Comparison of ENCODE assay signal across 26 cellular contexts in genomic region chr3:122926811-122927210, GRCh38.
DNase-seq lines count a peak whose midpoint lies in the region; ATAC-seq, FAIRE-seq and TF ChIP-seq lines count a peak whose summit lies in the region.
"Had no signal": no experiment of that assay in that cellular context is flagged by ENCODE, and none has a peak within 500 bp of the region (broad histone marks: within the 10 kb centered on the region; RNA-seq: fewer than 3 reads in every experiment).

No MANE protein-coding gene starts in this region.

- no peak overlapping the region for H3K9ac ChIP-seq in K562 (ENCODE audit: insufficient read depth in 1 of 2, low read depth in 2 of 2, low read length in 2 of 2)
- H3K9ac ChIP-seq: BLaER1 had no signal

- H3K27ac ChIP-seq in A549 (no peak overlapping the region), K562 (ENCODE audit: extremely low read depth, low read depth, low read length) (no peak overlapping the region), osteoblast (ENCODE audit: low read depth, low read length) (no peak overlapping the region)
- H3K27ac ChIP-seq: 22Rv1, BLaER1 had no signal

- BruUV-seq in K562 (replicated peaks; lab: Mats Ljungman, UMichigan) = no TSS peak

- no peak for TF ChIP-seq EP300 in A549 (IDR thresholded peaks at IDR 0.05)
- no peak for TF ChIP-seq EP300 in K562 (IDR thresholded peaks at IDR 0.05; ENCODE audit: low read length)

- H3K79me2 ChIP-seq in K562 (ENCODE audit: control insufficient read depth, insufficient read depth, low read length) (no peaks in the 10 kb centered on the region), osteoblast (ENCODE audit: insufficient read depth, low read length) (no peaks in the 10 kb centered on the region)

- in situ Hi-C loops in K562 (cut with MboI) = no loop called here
- in situ Hi-C loops in G401 (cut with HindIII; ENCODE audit: low sequenced_read_pairs) = no loop called here

- TF ChIP-seq RAD21 in A549 (conservative IDR thresholded peaks at IDR 0.05 in 1 of 2, IDR thresholded peaks at IDR 0.05 in 1 of 2) (no peak), K562 (CRISPR knock-in tag; conservative IDR thresholded peaks at IDR 0.05 in 1 of 2, IDR thresholded peaks at IDR 0.05 in 1 of 2) (no peak)

- WGBS in A549 (ENCODE audit: missing lambda C conversion rate) = 93% methylated on average over 3 of the region's 3 CpGs
- WGBS in K562 (ENCODE audit: insufficient coverage, low coverage, missing lambda C conversion rate) = 0% methylated on average over 3 of the region's 3 CpGs

- no peaks in the 10 kb centered on the region for H3K9me1 ChIP-seq in K562 (ENCODE audit: control insufficient read depth, insufficient read depth, low read length)

- H2AFZ ChIP-seq in K562 (ENCODE audit: low read depth, low read length) (no peak overlapping the region), osteoblast (ENCODE audit: low read length) (no peak overlapping the region)

- intact Hi-C loops in K562 (cut with micrococcal nuclease) = loop anchor here (10.0 kb wide), 1 partner anchor 172 kb away; no protein-coding TSS in a partner anchor

- TF ChIP-seq CTCF in A549 (IDR thresholded peaks at IDR 0.05) = no peak
- no peak for TF ChIP-seq CTCF in K562 (IDR thresholded peaks at IDR 0.05 in 2 of 3, conservative IDR thresholded peaks at IDR 0.05 in 1 of 3; ENCODE audit: insufficient read depth in 2 of 3, low read depth in 1 of 3, low read length in 3 of 3)
- TF ChIP-seq CTCF in osteoblast (IDR thresholded peaks at IDR 0.05; ENCODE audit: extremely low read depth, low read depth, low read length) = no peak

- FAIRE-seq in A549 (lab: Jason Lieb, UNC) (no peak), K562 (lab: Jason Lieb, UNC) (no peak)
- FAIRE-seq: G401.6, GM12891, GM19239 had no signal

- no peak for ATAC-seq in A549
- no peak for ATAC-seq in K562
- ATAC-seq in GM21423 (IDR thresholded peaks at IDR 0.05; ENCODE audit: unreplicated experiment) = no peak

- POLR2A ChIA-PET in A549 (lab: Yijun Ruan, JAX) (no interaction called here), K562 (lab: Yijun Ruan, JAX) (no interaction called here)

- no peaks in the 10 kb centered on the region for H3K9me3 ChIP-seq in A549
- no peaks in the 10 kb centered on the region for H3K9me3 ChIP-seq in K562 (replicated peaks; ENCODE audit: control insufficient read depth, insufficient read depth, low read depth, low read length)
- no peaks in the 10 kb centered on the region for H3K9me3 ChIP-seq in osteoblast (ENCODE audit: low read depth, low read length)
- H3K9me3 ChIP-seq: BE2C had no signal

- H3K4me1 ChIP-seq in A549 (no peaks in the 10 kb centered on the region), K562 (replicated peaks in 1 of 2; ENCODE audit: control insufficient read depth in 2 of 2, insufficient read depth in 2 of 2, low read length in 2 of 2) (peaks cover 0 to 6% of the 10 kb centered on the region in 2 experiments; a peak in 2 of 5 replicates), osteoblast (ENCODE audit: insufficient read depth, low read length) (peaks cover under 1% of the 10 kb centered on the region)

- peak; percentile 22 for DNase-seq in NCI-H82 (lab: John Stamatoyannopoulos, UW)
- no peak for DNase-seq in NCI-H82 treated with DMSO at 0.1 percent for 48 hours (lab: John Stamatoyannopoulos, UW; ENCODE audit: unreplicated experiment)
- no peak for DNase-seq in A549 (ENCODE audit: low read depth in 1 of 2, low spot score in 1 of 2)
- DNase-seq in K562 (ENCODE audit: extremely low read depth in 1 of 4, low spot score in 3 of 4) = no peak
- DNase-seq in osteoblast (ENCODE audit: insufficient read length, low spot score, missing footprints) = peak; percentile 53
- DNase-seq in G401 (ENCODE audit: low spot score) = no peak
- DNase-seq: ACHN; BE2C; C1 segment of cervical spinal cord; CD4-positive, alpha-beta memory T cell; CD4-positive, CD25-positive, alpha-beta regulatory T cell; CD8-positive, alpha-beta memory T cell; COR-L47; DMS 273 treated with DMSO at 0.1 percent for 48 hours; DMS153; DMS53; DMS79; DND-41; EL; GF-D8 had no signal

- CTCF ChIA-PET in A549 (lab: Yijun Ruan, JAX) = interaction anchor here (1.7 kb wide), 1 partner anchor 16 kb away, joined by 10 read pairs; no protein-coding TSS in a partner anchor
- CTCF ChIA-PET in K562 (lab: Yijun Ruan, JAX; ENCODE audit: low intra/inter-chr PET ratio) = no interaction called here

- H4K20me1 ChIP-seq in K562 (replicated peaks; ENCODE audit: control insufficient read depth, insufficient read depth, low read length) (no peaks in the 10 kb centered on the region), osteoblast (ENCODE audit: insufficient read depth, low read length) (no peaks in the 10 kb centered on the region)
- H4K20me1 ChIP-seq: BLaER1 had no signal

- H3K27me3 ChIP-seq in K562 (ENCODE audit: control insufficient read depth in 2 of 2, insufficient read depth in 2 of 2, low read length in 2 of 2) (peaks cover 16 to 71% of the 10 kb centered on the region in 2 experiments; a peak in 4 of 5 replicates), osteoblast (ENCODE audit: insufficient read depth, low read length) (peaks cover 56% of the 10 kb centered on the region)
- H3K27me3 ChIP-seq: BE2C had no signal

- H3K4me2 ChIP-seq in A549 = no peak overlapping the region
- H3K4me2 ChIP-seq in K562 (ENCODE audit: insufficient read depth, low read length) = no peak overlapping the region
- no peak overlapping the region for H3K4me2 ChIP-seq in osteoblast (ENCODE audit: insufficient read depth, low read length)
- H3K4me2 ChIP-seq: BLaER1 had no signal

- TF ChIP-seq POLR2A in A549 (IDR thresholded peaks at IDR 0.05; ENCODE audit: low read length) = no peak
- no peak for TF ChIP-seq POLR2A in K562 (conservative IDR thresholded peaks at IDR 0.05)

- H3K36me3 ChIP-seq in K562 (ENCODE audit: control insufficient read depth, insufficient read depth, low read length) (no peaks in the 10 kb centered on the region), osteoblast (ENCODE audit: insufficient read depth, low read length) (no peaks in the 10 kb centered on the region)
- H3K36me3 ChIP-seq: BE2C, BLaER1 had no signal

- H3K4me3 ChIP-seq in A549 = no peak overlapping the region
- no peak overlapping the region for H3K4me3 ChIP-seq in K562
- no peak overlapping the region for H3K4me3 ChIP-seq in osteoblast (ENCODE audit: insufficient read depth, low read length)
- H3K4me3 ChIP-seq: BLaER1 had no signal

TF ChIP-seq in A549, 52 proteins besides CTCF, POLR2A, EP300 and RAD21:
- TF ChIP-seq NR3C1 (IDR thresholded peaks at IDR 0.05) (no peak), HDAC2 (IDR thresholded peaks at IDR 0.05) (0 out of 2 replicates have a peak, but pooled peaks have one; percentile 23), ZFP36 (IDR thresholded peaks at IDR 0.05; ENCODE audit: borderline replicate concordance, partially characterized antibody) (peak; percentile 58)

TF ChIP-seq in K562, 482 proteins besides CTCF, POLR2A, EP300 and RAD21:
- TF ChIP-seq, protein P1, sequence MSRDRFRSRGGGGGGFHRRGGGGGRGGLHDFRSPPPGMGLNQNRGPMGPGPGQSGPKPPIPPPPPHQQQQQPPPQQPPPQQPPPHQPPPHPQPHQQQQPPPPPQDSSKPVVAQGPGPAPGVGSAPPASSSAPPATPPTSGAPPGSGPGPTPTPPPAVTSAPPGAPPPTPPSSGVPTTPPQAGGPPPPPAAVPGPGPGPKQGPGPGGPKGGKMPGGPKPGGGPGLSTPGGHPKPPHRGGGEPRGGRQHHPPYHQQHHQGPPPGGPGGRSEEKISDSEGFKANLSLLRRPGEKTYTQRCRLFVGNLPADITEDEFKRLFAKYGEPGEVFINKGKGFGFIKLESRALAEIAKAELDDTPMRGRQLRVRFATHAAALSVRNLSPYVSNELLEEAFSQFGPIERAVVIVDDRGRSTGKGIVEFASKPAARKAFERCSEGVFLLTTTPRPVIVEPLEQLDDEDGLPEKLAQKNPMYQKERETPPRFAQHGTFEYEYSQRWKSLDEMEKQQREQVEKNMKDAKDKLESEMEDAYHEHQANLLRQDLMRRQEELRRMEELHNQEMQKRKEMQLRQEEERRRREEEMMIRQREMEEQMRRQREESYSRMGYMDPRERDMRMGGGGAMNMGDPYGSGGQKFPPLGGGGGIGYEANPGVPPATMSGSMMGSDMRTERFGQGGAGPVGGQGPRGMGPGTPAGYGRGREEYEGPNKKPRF (IDR thresholded peaks at IDR 0.05; ENCODE audit: low read depth, low read length) = no peak
- TF ChIP-seq ZKSCAN1 (IDR thresholded peaks at IDR 0.05; ENCODE audit: low read depth, low read length) (no peak), RBM25 (IDR thresholded peaks at IDR 0.05; ENCODE audit: low read depth, low read length, severe bottlenecking) (peak; percentile 96), RBM15 (IDR thresholded peaks at IDR 0.05; ENCODE audit: insufficient read depth, low read length) (no peak), ADNP (tag; IDR thresholded peaks at IDR 0.05) (peak; percentile 32; the same call in 1 of the 2 replicates), BCOR (IDR thresholded peaks at IDR 0.05) (peak; percentile 54; the same call in 1 of the 2 replicates), SPI1 (IDR thresholded peaks at IDR 0.05; ENCODE audit: borderline replicate concordance, low read depth, low read length) (no peak), TBP (optimal IDR thresholded peaks at IDR 0.05; ENCODE audit: low read depth, low read length) (no peak), E2F4 (CRISPR knock-in tag; IDR thresholded peaks at IDR 0.05; ENCODE audit: low read depth) (no peak), CC2D1A (IDR thresholded peaks at IDR 0.05) (no peak), NCOA6 (IDR thresholded peaks at IDR 0.05) (no peak), ZFP36 (IDR thresholded peaks at IDR 0.05; ENCODE audit: low read depth, low read length, partially characterized antibody) (peak; percentile 83), STAT5B (CRISPR knock-in tag; IDR thresholded peaks at IDR 0.05) (no peak), NCOA1 (IDR thresholded peaks at IDR 0.05; ENCODE audit: low read depth) (no peak)
TF ChIP-seq in K562: peak in this region for 4.

Comparison
In these comparisons a context has a peak if more than half of its experiments do, and no peak if none do; other contexts are left out.
1. DNase-seq: peak in NCI-H82 (single experiment) and osteoblast (single experiment); none in NCI-H82 treated with DMSO at 0.1 percent for 48 hours (single experiment), A549 (0 of 2), K562 (0 of 4) and G401 (single experiment).